Comparison of ENCODE assay signal across 8 cellular contexts in genomic region chr7:116499168-116500070, GRCh38. TPM values are rescaled to one million over a fixed set of nuclear protein-coding genes. Genes with fewer than 3 reads are reported as not detected.
DNase-seq lines count a peak whose midpoint lies in the region; ATAC-seq and TF ChIP-seq lines count a peak whose summit lies in the region.

CAV2 (plus strand) TSS chr7:116499738; CDS start chr7:116499782, 44 bp downstream.

- H3K36me3 Mint-ChIP-seq in activated T-cell treated with anti-CD3 and anti-CD28 coated beads, Interleukin-2, amount 50 U/mL, for 72 hours (ENCODE audit: insufficient read depth in 2 of 2) = peaks cover 0 to 1% of the 10 kb centered on the region in 2 donors
- peaks cover 3% of the 10 kb centered on the region for H3K36me3 Mint-ChIP-seq in nephron (ENCODE audit: low read depth)

- peaks cover 69% of the 10 kb centered on the region for H3K27me3 Mint-ChIP-seq in activated T-cell treated with anti-CD3 and anti-CD28 coated beads, Interleukin-2, amount 50 U/mL, for 72 hours (ENCODE audit: low read depth)
- H3K27me3 Mint-ChIP-seq in nephron (ENCODE audit: low read depth) = peaks cover 53% of the 10 kb centered on the region

- TF ChIP-seq CTCF in AG04449 (IDR thresholded peaks at IDR 0.05; ENCODE audit: insufficient read depth, low read length, missing control alignments) = no peak
- no peak for TF ChIP-seq CTCF in foreskin keratinocyte (conservative IDR thresholded peaks at IDR 0.05)
- no peak for TF ChIP-seq CTCF in nephron (IDR thresholded peaks at IDR 0.05; ENCODE audit: unreplicated experiment in 3 of 3)

- H3K4me1 ChIP-seq in foreskin keratinocyte = peaks cover 14% of the 10 kb centered on the region

- peak within 1 kb of the TSS; percentile 67 for H3K4me3 ChIP-seq in AG04449 (ENCODE audit: low read depth, low read length)

- peaks cover 0 to 2% of the 10 kb centered on the region in 2 donors for H3K9me3 Mint-ChIP-seq in activated T-cell treated with anti-CD3 and anti-CD28 coated beads, Interleukin-2, amount 50 U/mL, for 72 hours
- peaks cover 2% of the 10 kb centered on the region for H3K9me3 Mint-ChIP-seq in nephron

- no peak for DNase-seq in AG04449 (ENCODE audit: low read depth, low spot score)
- DNase-seq in HuH-7.5 (ENCODE audit: low spot score) = peak; percentile 54
- peak; percentile 25 to 26 for DNase-seq in activated T-cell treated with anti-CD3 and anti-CD28 coated beads, Interleukin-2, amount 50 U/mL, for 72 hours
- peak; percentile 93 to 95 for DNase-seq in foreskin keratinocyte

- H3K27ac ChIP-seq in foreskin keratinocyte = peak within 1 kb of the TSS; percentile 92

- no peaks in the 10 kb centered on the region for H3K27me3 ChIP-seq in foreskin keratinocyte

- CTCF ChIA-PET in AG04449 (lab: Yijun Ruan, JAX) = interaction anchor here (0.8 to 1.7 kb wide), 5 partner anchors 9 to 240 kb away, joined by 3 to 8 read pairs (median 3); no protein-coding TSS in a partner anchor

- peak within 1 kb of the TSS; percentile 49 to 76 for H3K4me3 Mint-ChIP-seq in activated T-cell treated with anti-CD3 and anti-CD28 coated beads, Interleukin-2, amount 50 U/mL, for 72 hours
- peak within 1 kb of the TSS; percentile 86 to 88 (median 86) for H3K4me3 Mint-ChIP-seq in nephron

- peaks cover 10% of the 10 kb centered on the region for H3K4me1 Mint-ChIP-seq in activated T-cell treated with anti-CD3 and anti-CD28 coated beads, Interleukin-2, amount 50 U/mL, for 72 hours (ENCODE audit: low read depth)
- H3K4me1 Mint-ChIP-seq in nephron = peaks cover 6% of the 10 kb centered on the region

- no peak within 1 kb of the TSS for H3K27ac Mint-ChIP-seq in activated T-cell treated with anti-CD3 and anti-CD28 coated beads, Interleukin-2, amount 50 U/mL, for 72 hours
- peak within 1 kb of the TSS in 2 of 3 experiments; percentile 50 to 73 for H3K27ac Mint-ChIP-seq in nephron

- peak; percentile 41 for ATAC-seq in GM18861 (IDR thresholded peaks at IDR 0.05; ENCODE audit: unreplicated experiment)
- ATAC-seq in activated T-cell treated with anti-CD3 and anti-CD28 coated beads, Interleukin-2, amount 50 U/mL, for 72 hours (replicated peaks in 1 of 2) = peak; percentile 50 to 65
- peak; percentile 82 for ATAC-seq in foreskin keratinocyte
- ATAC-seq in GM18870 (IDR thresholded peaks at IDR 0.05; ENCODE audit: unreplicated experiment) = no peak
- ATAC-seq in HG03025 (IDR thresholded peaks at IDR 0.05; ENCODE audit: low FRiP score, unreplicated experiment) = no peak

- POLR2A ChIA-PET in AG04449 (lab: Yijun Ruan, JAX) = interaction anchor here (0.8 to 1.7 kb wide), 4 partner anchors 13 to 240 kb away, joined by 4 to 11 read pairs (median 6); no protein-coding TSS in a partner anchor

RNA-seq across cellular contexts. Expression of gene CAV2, which starts in this region (rescaled TPM):
- not detected for total RNA-seq in activated T-cell treated with anti-CD3 and anti-CD28 coated beads, Interleukin-2, amount 50 U/mL, for 72 hours
- 253 and 280 TPM in 2 replicates for total RNA-seq in foreskin keratinocyte
- 181 and 220 TPM in 2 replicates for polyA plus RNA-seq in foreskin keratinocyte

Comparison
In these comparisons a context has a peak if more than half of its experiments do, and no peak if none do; other contexts are left out.
1. RNA of gene CAV2 (total RNA-seq): 253 to 280 TPM in foreskin keratinocyte; not detected in activated T-cell treated with anti-CD3 and anti-CD28 coated beads, Interleukin-2, amount 50 U/mL, for 72 hours; every median in the first group is over 100 times any median in the second.
2. Peak in DNase-seq and ATAC-seq in activated T-cell treated with anti-CD3 and anti-CD28 coated beads, Interleukin-2, amount 50 U/mL, for 72 hours; RNA of the gene not detected or under 1 TPM.
3. ATAC-seq: peak in GM18861 (single experiment) and foreskin keratinocyte (single experiment); none in GM18870 (single experiment) and HG03025 (single experiment).